Comparison of ENCODE assay signal across 1 cellular context in genomic region chr20:50731055-50731929, GRCh38.
TF ChIP-seq lines count a peak whose summit lies in the region.

TSS of gene PARD6B (plus strand) at chr20:50731580. CDS start at chr20:50731787, 207 bp downstream.

TF ChIP-seq in HepG2, 621 proteins besides CTCF, POLR2A, EP300 and RAD21 (continued from another document and continues in another):
- 0 out of 2 replicates have a peak, but pooled peaks have one; percentile 8 for TF ChIP-seq ATF2 (CRISPR knock-in tag; IDR thresholded peaks at IDR 0.05)
- TF ChIP-seq ZNF839 (CRISPR knock-in tag; IDR thresholded peaks at IDR 0.05; ENCODE audit: borderline replicate concordance) = no peak
- 0 out of 2 replicates have a peak, but pooled peaks have one; percentile 78 for TF ChIP-seq FOXK1 (CRISPR knock-in tag; IDR thresholded peaks at IDR 0.05; ENCODE audit: borderline replicate concordance, low read depth)
- TF ChIP-seq ZNF235 (CRISPR knock-in tag; IDR thresholded peaks at IDR 0.05; ENCODE audit: borderline replicate concordance) = peak; percentile 95
- TF ChIP-seq ZNF598 (CRISPR knock-in tag; IDR thresholded peaks at IDR 0.05; ENCODE audit: borderline replicate concordance) = peak; percentile 86
- peak; percentile 73 for TF ChIP-seq PRDM15 (CRISPR knock-in tag; IDR thresholded peaks at IDR 0.05)
- TF ChIP-seq SETDB1 (CRISPR knock-in tag; IDR thresholded peaks at IDR 0.05; ENCODE audit: borderline replicate concordance) = no peak
- no peak for TF ChIP-seq GTF2F1 (IDR thresholded peaks at IDR 0.05; ENCODE audit: low read length)
- TF ChIP-seq MAZ (IDR thresholded peaks at IDR 0.05; ENCODE audit: borderline replicate concordance, low read depth, low read length) = peak; percentile 98
- peak; percentile 95 for TF ChIP-seq MAZ (CRISPR knock-in tag; IDR thresholded peaks at IDR 0.05; ENCODE audit: low read depth)
- no peak for TF ChIP-seq ZNF75D (CRISPR knock-in tag; IDR thresholded peaks at IDR 0.05; ENCODE audit: borderline replicate concordance)
- TF ChIP-seq CSRNP1 (CRISPR knock-in tag; IDR thresholded peaks at IDR 0.05) = no peak
- no peak for TF ChIP-seq SRSF9 (IDR thresholded peaks at IDR 0.05; ENCODE audit: borderline replicate concordance, insufficient read depth, low read depth, low read length, poor library complexity, severe bottlenecking)
- no peak for TF ChIP-seq GPBP1L1 (CRISPR knock-in tag; IDR thresholded peaks at IDR 0.05)
- TF ChIP-seq ZBTB7B (CRISPR knock-in tag; IDR thresholded peaks at IDR 0.05) = no peak; the same call in 1 of the 2 replicates
- TF ChIP-seq ARHGAP35 (CRISPR knock-in tag; IDR thresholded peaks at IDR 0.05; ENCODE audit: borderline replicate concordance) = peak; percentile 65
- no peak for TF ChIP-seq IRF1 (CRISPR knock-in tag; IDR thresholded peaks at IDR 0.05; ENCODE audit: low read depth)
- no peak; the same call in none of the 2 replicates for TF ChIP-seq ZFP36L2 (CRISPR knock-in tag; IDR thresholded peaks at IDR 0.05)
- TF ChIP-seq ZNF33A (CRISPR knock-in tag; IDR thresholded peaks at IDR 0.05; ENCODE audit: borderline replicate concordance) = no peak
- TF ChIP-seq PHB2 (IDR thresholded peaks at IDR 0.05; ENCODE audit: partially characterized antibody) = no peak
- TF ChIP-seq ZUFSP (CRISPR knock-in tag; IDR thresholded peaks at IDR 0.05; ENCODE audit: borderline replicate concordance) = no peak
- peak; percentile 23; the same call in 1 of the 2 replicates for TF ChIP-seq ZNF800 (CRISPR knock-in tag; IDR thresholded peaks at IDR 0.05)
- TF ChIP-seq MLXIP (CRISPR knock-in tag; IDR thresholded peaks at IDR 0.05; ENCODE audit: borderline replicate concordance) = 0 out of 2 replicates have a peak, but pooled peaks have one; percentile 73
- peak; percentile 94 for TF ChIP-seq ISX (CRISPR knock-in tag; conservative IDR thresholded peaks at IDR 0.05)
- peak; percentile 2 for TF ChIP-seq NCOA2 (CRISPR knock-in tag; IDR thresholded peaks at IDR 0.05)
- no peak for TF ChIP-seq ARNT (IDR thresholded peaks at IDR 0.05)
- TF ChIP-seq GTF3A (CRISPR knock-in tag; conservative IDR thresholded peaks at IDR 0.05) = no peak
- TF ChIP-seq CHD4 (IDR thresholded peaks at IDR 0.05; ENCODE audit: borderline replicate concordance, low read length) = no peak; the same call in 1 of the 2 replicates
- peak; percentile 40; the same call in 1 of the 2 replicates for TF ChIP-seq CBFB (CRISPR knock-in tag; IDR thresholded peaks at IDR 0.05)
- peak; percentile 82; the same call in 1 of the 2 replicates for TF ChIP-seq ZNF740 (CRISPR knock-in tag; IDR thresholded peaks at IDR 0.05)
- TF ChIP-seq POLR2G (IDR thresholded peaks at IDR 0.05; ENCODE audit: low read depth, low read length) = peak; percentile 94
- peak; percentile 85 for TF ChIP-seq TFDP2 (CRISPR knock-in tag; IDR thresholded peaks at IDR 0.05)
- no peak for TF ChIP-seq HMGA1 (CRISPR knock-in tag; conservative IDR thresholded peaks at IDR 0.05)
- TF ChIP-seq DMAP1 (CRISPR knock-in tag; IDR thresholded peaks at IDR 0.05) = no peak
- peak; percentile 71; the same call in 1 of the 2 replicates for TF ChIP-seq ZNF772 (CRISPR knock-in tag; IDR thresholded peaks at IDR 0.05)
- TF ChIP-seq ZBTB39 (CRISPR knock-in tag; IDR thresholded peaks at IDR 0.05) = no peak
- peak; percentile 89; the same call in 1 of the 2 replicates for TF ChIP-seq LBX2 (CRISPR knock-in tag; IDR thresholded peaks at IDR 0.05; ENCODE audit: borderline replicate concordance)
- TF ChIP-seq SNRNP70 (IDR thresholded peaks at IDR 0.05; ENCODE audit: low read depth, low read length) = 0 out of 2 replicates have a peak, but pooled peaks have one; percentile 56
